Comparison of ENCODE assay signal across 27 cellular contexts in genomic region chr4:93187441-93187840, GRCh38.
"Had no signal": no experiment of that assay in that cellular context is flagged by ENCODE, and none has a peak within 500 bp of the region (broad histone marks: within the 10 kb centered on the region; RNA-seq: fewer than 3 reads in every experiment).

No MANE protein-coding gene starts in this region.

- H3K27me3 Mint-ChIP-seq: stimulated activated memory B cell treated with anti-CD40 and anti-IgM and Interleukin-4, amounts not matched to agents 10 μg/mL and 1 μg/mL and 100 μg/mL, for 72 hours; stimulated activated naive B cell treated with anti-CD40 and anti-IgM and Interleukin-4, amounts not matched to agents 10 μg/mL and 1 μg/mL and 100 μg/mL, for 72 hours; stimulated activated naive CD8-positive, alpha-beta T cell treated with anti-CD3 and anti-CD28 coated beads, Interleukin-15, amount 100 ng/mL, for 72 hours; stimulated activated naive CD8-positive, alpha-beta T cell treated with anti-CD3 and anti-CD28 coated beads, Interleukin-15, Interleukin-2, amounts not matched to agents 100 ng/mL and 50 ng/mL, for 24 hours; type B pancreatic cell had no signal

- H3K4me3 Mint-ChIP-seq: stimulated activated effector memory CD8-positive, alpha-beta T cell treated with anti-CD3 and anti-CD28 coated beads, Interleukin-12 subunit alpha, Interleukin-12 subunit beta, amount 100 ng/mL, for 72 hours; stimulated activated memory B cell treated with anti-CD40 and anti-IgM and Interleukin-4, amounts not matched to agents 10 μg/mL and 1 μg/mL and 100 μg/mL, for 72 hours; stimulated activated naive B cell treated with anti-CD40 and anti-IgM and Interleukin-4, amounts not matched to agents 10 μg/mL and 1 μg/mL and 100 μg/mL, for 72 hours; stimulated activated naive CD8-positive, alpha-beta T cell treated with anti-CD3 and anti-CD28 coated beads, Interleukin-15, amount 100 ng/mL, for 72 hours; stimulated activated naive CD8-positive, alpha-beta T cell treated with anti-CD3 and anti-CD28 coated beads, Interleukin-15, Interleukin-2, amounts not matched to agents 100 ng/mL and 50 ng/mL, for 24 hours; type B pancreatic cell had no signal

- H3K9me3 ChIP-seq: stomach, suprapubic skin, testis, thoracic aorta, thyroid gland, tibial artery, transverse colon, upper lobe of left lung, upper lobe of right lung, uterus, vagina had no signal

- H3K4me1 ChIP-seq: testis, tibial artery, tibial nerve, transverse colon, upper lobe of right lung, uterus, vagina had no signal

- H3K36me3 Mint-ChIP-seq: stimulated activated effector memory CD8-positive, alpha-beta T cell treated with anti-CD3 and anti-CD28 coated beads, Interleukin-12 subunit alpha, Interleukin-12 subunit beta, amount 100 ng/mL, for 72 hours; stimulated activated memory B cell treated with anti-CD40 and anti-IgM and Interleukin-4, amounts not matched to agents 10 μg/mL and 1 μg/mL and 100 μg/mL, for 72 hours; stimulated activated naive B cell treated with anti-CD40 and anti-IgM and Interleukin-4, amounts not matched to agents 10 μg/mL and 1 μg/mL and 100 μg/mL, for 72 hours; type B pancreatic cell had no signal

- H3K36me3 ChIP-seq: stomach, suprapubic skin, thoracic aorta, thyroid gland, tibial artery, tibial nerve, transverse colon, upper lobe of left lung, upper lobe of right lung, uterus, vagina had no signal

- DNase-seq: stimulated activated CD4-positive, alpha-beta T cell treated with anti-CD3 and anti-CD28 coated beads, Interleukin-2, amount 100 ng/mL, for 48 hours; stimulated activated CD4-positive, alpha-beta T cell treated with anti-CD3 and anti-CD28 coated beads, Interleukin-4, amount 100 ng/mL, for 1 hour; stimulated activated CD4-positive, alpha-beta T cell treated with anti-CD3 and anti-CD28 coated beads, Interleukin-4, amount 100 ng/mL, for 24 hours; stimulated activated CD4-positive, alpha-beta T cell treated with anti-CD3 and anti-CD28 coated beads, Interleukin-4, amount 100 ng/mL, for 4 hours; stimulated activated CD8-positive, alpha-beta memory T cell treated with anti-CD3 and anti-CD28 coated beads, Interleukin-4, amount 100 ng/mL, for 48 hours; stimulated activated naive B cell treated with anti-CD40 and anti-IgM and Interleukin-4, amounts not matched to agents 10 μg/mL and 1 μg/mL and 100 μg/mL, for 72 hours; stimulated activated naive CD4-positive, alpha-beta T cell; stimulated activated naive CD4-positive, alpha-beta T cell treated with Interleukin-2 at 50 U/mL for 16 hours; stimulated activated naive CD8-positive, alpha-beta T cell treated with anti-CD3 and anti-CD28 coated beads, Interleukin-15, amount 100 ng/mL, for 72 hours; stimulated activated naive CD8-positive, alpha-beta T cell treated with anti-CD3 and anti-CD28 coated beads, Interleukin-15, Interleukin-2, amounts not matched to agents 100 U/mL and 50 U/mL, for 24 hours; stomach; substantia nigra; testis; thyroid gland; tibial artery; transverse colon; upper lobe of left lung; upper lobe of right lung; uterus had no signal

- H3K27me3 ChIP-seq: stomach, suprapubic skin, testis, thyroid gland, tibial artery, tibial nerve, transverse colon, upper lobe of left lung, upper lobe of right lung, uterus, vagina had no signal

- ATAC-seq: stimulated activated effector memory CD8-positive, alpha-beta T cell treated with anti-CD3 and anti-CD28 coated beads, Interleukin-12 subunit alpha, Interleukin-12 subunit beta, amount 100 ng/mL, for 72 hours; stimulated activated memory B cell treated with anti-CD40 and anti-IgM and Interleukin-4, amounts not matched to agents 10 μg/mL and 1 μg/mL and 100 μg/mL, for 72 hours; stimulated activated naive CD8-positive, alpha-beta T cell treated with anti-CD3 and anti-CD28 coated beads, Interleukin-15, amount 100 ng/mL, for 72 hours; stimulated activated naive CD8-positive, alpha-beta T cell treated with anti-CD3 and anti-CD28 coated beads, Interleukin-15, Interleukin-2, amounts not matched to agents 100 U/mL and 50 U/mL, for 24 hours; upper lobe of right lung had no signal

- H3K27ac ChIP-seq: stomach, suprapubic skin, testis, thoracic aorta, thyroid gland, tibial artery, tibial nerve, transverse colon, upper lobe of left lung, upper lobe of right lung, uterus, vagina had no signal

- H3K4me3 ChIP-seq: stomach, suprapubic skin, testis, thoracic aorta, thyroid gland, tibial artery, tibial nerve, transverse colon, upper lobe of left lung, upper lobe of right lung, uterus, vagina had no signal

- H3K9me3 Mint-ChIP-seq: stimulated activated memory B cell treated with anti-CD40 and anti-IgM and Interleukin-4, amounts not matched to agents 10 μg/mL and 1 μg/mL and 100 μg/mL, for 72 hours; stimulated activated naive CD8-positive, alpha-beta T cell treated with anti-CD3 and anti-CD28 coated beads, Interleukin-15, amount 100 ng/mL, for 72 hours; type B pancreatic cell had no signal

- H3K4me1 Mint-ChIP-seq: stimulated activated effector memory CD8-positive, alpha-beta T cell treated with anti-CD3 and anti-CD28 coated beads, Interleukin-12 subunit alpha, Interleukin-12 subunit beta, amount 100 ng/mL, for 72 hours; stimulated activated memory B cell treated with anti-CD40 and anti-IgM and Interleukin-4, amounts not matched to agents 10 μg/mL and 1 μg/mL and 100 μg/mL, for 72 hours; stimulated activated naive B cell treated with anti-CD40 and anti-IgM and Interleukin-4, amounts not matched to agents 10 μg/mL and 1 μg/mL and 100 μg/mL, for 72 hours; stimulated activated naive CD8-positive, alpha-beta T cell treated with anti-CD3 and anti-CD28 coated beads, Interleukin-15, amount 100 ng/mL, for 72 hours had no signal

- H3K27ac Mint-ChIP-seq: stimulated activated effector memory CD8-positive, alpha-beta T cell treated with anti-CD3 and anti-CD28 coated beads, Interleukin-12 subunit alpha, Interleukin-12 subunit beta, amount 100 ng/mL, for 72 hours; stimulated activated memory B cell treated with anti-CD40 and anti-IgM and Interleukin-4, amounts not matched to agents 10 μg/mL and 1 μg/mL and 100 μg/mL, for 72 hours; stimulated activated naive B cell treated with anti-CD40 and anti-IgM and Interleukin-4, amounts not matched to agents 10 μg/mL and 1 μg/mL and 100 μg/mL, for 72 hours; stimulated activated naive CD8-positive, alpha-beta T cell treated with anti-CD3 and anti-CD28 coated beads, Interleukin-15, amount 100 ng/mL, for 72 hours; stimulated activated naive CD8-positive, alpha-beta T cell treated with anti-CD3 and anti-CD28 coated beads, Interleukin-15, Interleukin-2, amounts not matched to agents 100 ng/mL and 50 ng/mL, for 24 hours; type B pancreatic cell had no signal
